Comparison of ENCODE assay signal across 26 cellular contexts in genomic region chrX:136183175-136183574, GRCh38. TPM values are rescaled to one million over a fixed set of nuclear protein-coding genes. Genes with fewer than 3 reads are reported as not detected.
DNase-seq lines count a peak whose midpoint lies in the region; ATAC-seq and TF ChIP-seq lines count a peak whose summit lies in the region.
"Had no signal": no experiment of that assay in that cellular context is flagged by ENCODE, and none has a peak within 500 bp of the region (broad histone marks: within the 10 kb centered on the region; RNA-seq: fewer than 3 reads in every experiment).

No MANE protein-coding gene starts in this region.

- no peaks in the 10 kb centered on the region for H3K27me3 ChIP-seq in left ventricle myocardium inferior (ENCODE audit: low read depth)
- no peaks in the 10 kb centered on the region for H3K27me3 ChIP-seq in gastroesophageal sphincter
- H3K27me3 ChIP-seq in rectal smooth muscle tissue (ENCODE audit: control insufficient read depth, insufficient read depth, low read length) = no peaks in the 10 kb centered on the region
- no peaks in the 10 kb centered on the region for H3K27me3 ChIP-seq in transverse colon
- H3K27me3 ChIP-seq: adrenal gland, body of pancreas, Peyer's patch had no signal

- H3K36me3 ChIP-seq in left ventricle myocardium inferior = no peaks in the 10 kb centered on the region
- no peaks in the 10 kb centered on the region for H3K36me3 ChIP-seq in gastroesophageal sphincter
- H3K36me3 ChIP-seq in rectal smooth muscle tissue (ENCODE audit: control insufficient read depth, insufficient read depth, low read length) = no peaks in the 10 kb centered on the region
- H3K36me3 ChIP-seq in transverse colon = no peaks in the 10 kb centered on the region
- H3K36me3 ChIP-seq: adrenal gland, Peyer's patch, thoracic aorta had no signal

- H3K27ac ChIP-seq in left ventricle myocardium inferior (replicated peaks) = peak overlapping the region; percentile 87
- peak overlapping the region; percentile 83 to 99 (median 94) for H3K27ac ChIP-seq in gastroesophageal sphincter
- peak overlapping the region; percentile 59 for H3K27ac ChIP-seq in rectal smooth muscle tissue (ENCODE audit: low read depth, low read length)
- H3K27ac ChIP-seq in transverse colon = peak overlapping the region; percentile 55 to 85 (median 72)
- H3K27ac ChIP-seq: adrenal gland, body of pancreas had no signal

- H3K9ac ChIP-seq in rectal smooth muscle tissue (ENCODE audit: low read length) = no peak overlapping the region

- TF ChIP-seq CTCF in left ventricle myocardium inferior (IDR thresholded peaks at IDR 0.05; ENCODE audit: borderline replicate concordance) = no peak
- TF ChIP-seq CTCF in gastroesophageal sphincter (IDR thresholded peaks at IDR 0.05) = no peak
- no peak for TF ChIP-seq CTCF in transverse colon (IDR thresholded peaks at IDR 0.05)

- no peaks in the 10 kb centered on the region for H3K9me3 ChIP-seq in left ventricle myocardium inferior (replicated peaks)
- H3K9me3 ChIP-seq in gastroesophageal sphincter = no peaks in the 10 kb centered on the region
- H3K9me3 ChIP-seq in transverse colon = no peaks in the 10 kb centered on the region
- H3K9me3 ChIP-seq: adrenal gland, body of pancreas, Peyer's patch, thoracic aorta had no signal

- H3K4me3 ChIP-seq in left ventricle myocardium inferior (no peak overlapping the region), gastroesophageal sphincter (no peak overlapping the region), rectal smooth muscle tissue (ENCODE audit: low read length) (no peak overlapping the region), transverse colon (no peak overlapping the region)
- H3K4me3 ChIP-seq: adrenal gland, body of pancreas, Peyer's patch, thoracic aorta had no signal

- TF ChIP-seq POLR2A in gastroesophageal sphincter (IDR thresholded peaks at IDR 0.05) = no peak
- TF ChIP-seq POLR2A in transverse colon (IDR thresholded peaks at IDR 0.05) = no peak

- in situ Hi-C loops in transverse colon (cut with MboI; ENCODE audit: low pct_ligation_motif_present in 1 of 4, low pct_unique_long_range_greater_than_20kb in 1 of 4, low sequenced_read_pairs in 3 of 4) = no loop called here

- peaks cover 87% of the 10 kb centered on the region for H3K4me1 ChIP-seq in left ventricle myocardium inferior
- H3K4me1 ChIP-seq in gastroesophageal sphincter = peaks cover 2 to 84% (median 4%) of the 10 kb centered on the region in 3 donors
- H3K4me1 ChIP-seq in rectal smooth muscle tissue (ENCODE audit: control insufficient read depth, insufficient read depth, low read length) = peaks cover 25% of the 10 kb centered on the region
- peaks cover 3 to 20% (median 4%) of the 10 kb centered on the region in 4 donors for H3K4me1 ChIP-seq in transverse colon
- H3K4me1 ChIP-seq: body of pancreas had no signal

- ATAC-seq in left cardiac atrium = no peak
- no peak for ATAC-seq in gastroesophageal sphincter
- no peak for ATAC-seq in GM21576 (IDR thresholded peaks at IDR 0.05; ENCODE audit: unreplicated experiment)
- no peak for ATAC-seq in HG02970 (IDR thresholded peaks at IDR 0.05; ENCODE audit: low FRiP score, unreplicated experiment)
- ATAC-seq: activated CD8-positive, alpha-beta T cell treated with anti-CD3 and anti-CD28 coated beads, Interleukin-2, amount 10 ng/mL, durations not matched to agents 7 days and 5 days; body of pancreas; naive thymus-derived CD8-positive, alpha-beta T cell; stimulated activated naive CD8-positive, alpha-beta T cell treated with anti-CD3 and anti-CD28 coated beads, Interleukin-15, Interleukin-2, amounts not matched to agents 100 U/mL and 50 U/mL, for 24 hours had no signal

- 34 to 58% methylated on average over 3 to 4 of the region's 4 CpGs for WGBS in gastroesophageal sphincter (ENCODE audit: low coverage in 1 of 2), 2 donors
- 26 to 46% methylated on average over 4 of the region's 4 CpGs for WGBS in transverse colon (ENCODE audit: low coverage in 1 of 2), 2 donors

- intact Hi-C loops in left ventricle myocardium inferior (cut with micrococcal nuclease) (no loop called here), left cardiac atrium (cut with DNase I) (no loop called here), transverse colon (cut with DNase I; ENCODE audit: low total_unique reads) (no loop called here)

- DNase-seq in left ventricle myocardium inferior (no peak), left cardiac atrium (no peak), transverse colon (no peak), NCI-H446 (lab: John Stamatoyannopoulos, UW) (no peak)
- DNase-seq: ACHN; activated CD8-positive, alpha-beta T cell treated with anti-CD3 and anti-CD28 coated beads, Interleukin-2, amount 10 ng/mL, durations not matched to agents 7 days and 5 days; activated naive CD4-positive, alpha-beta T cell treated with anti-CD3 and anti-CD28 coated beads for 36 hours; adrenal gland; body of pancreas; CD4-positive, alpha-beta memory T cell; cerebellar nuclear complex; Kasumi-1; naive thymus-derived CD8-positive, alpha-beta T cell; NCI-H1417; NCI-H2029; NCI-H345; occipital lobe; Peyer's patch; SIG-M5; stimulated activated CD4-positive, alpha-beta T cell treated with anti-CD3 and anti-CD28 coated beads, Interleukin-1b, Interleukin-23, amount 100 ng/mL, for 48 hours; stimulated activated naive CD8-positive, alpha-beta T cell treated with anti-CD3 and anti-CD28 coated beads, Interleukin-15, Interleukin-2, amounts not matched to agents 100 U/mL and 50 U/mL, for 24 hours had no signal

- no peak for TF ChIP-seq EP300 in gastroesophageal sphincter (IDR thresholded peaks at IDR 0.05)
- no peak for TF ChIP-seq EP300 in transverse colon (IDR thresholded peaks at IDR 0.05; ENCODE audit: low read depth)

RNA-seq across cellular contexts. Expression of gene FHL1, which starts 35.8 kb away (rescaled TPM):
- total RNA-seq in left ventricle myocardium inferior = 1,867 TPM
- 1,000 to 10,000 TPM; 1,025 to 1,081 TPM for total RNA-seq in left cardiac atrium
- 1,000 to 10,000 TPM; 2,495 to 4,363 (median 3,004) TPM for total RNA-seq in gastroesophageal sphincter
- 100 to 1,000 TPM; 139 to 617 (median 162) TPM for total RNA-seq in transverse colon
